In the genomic region with DNA sequence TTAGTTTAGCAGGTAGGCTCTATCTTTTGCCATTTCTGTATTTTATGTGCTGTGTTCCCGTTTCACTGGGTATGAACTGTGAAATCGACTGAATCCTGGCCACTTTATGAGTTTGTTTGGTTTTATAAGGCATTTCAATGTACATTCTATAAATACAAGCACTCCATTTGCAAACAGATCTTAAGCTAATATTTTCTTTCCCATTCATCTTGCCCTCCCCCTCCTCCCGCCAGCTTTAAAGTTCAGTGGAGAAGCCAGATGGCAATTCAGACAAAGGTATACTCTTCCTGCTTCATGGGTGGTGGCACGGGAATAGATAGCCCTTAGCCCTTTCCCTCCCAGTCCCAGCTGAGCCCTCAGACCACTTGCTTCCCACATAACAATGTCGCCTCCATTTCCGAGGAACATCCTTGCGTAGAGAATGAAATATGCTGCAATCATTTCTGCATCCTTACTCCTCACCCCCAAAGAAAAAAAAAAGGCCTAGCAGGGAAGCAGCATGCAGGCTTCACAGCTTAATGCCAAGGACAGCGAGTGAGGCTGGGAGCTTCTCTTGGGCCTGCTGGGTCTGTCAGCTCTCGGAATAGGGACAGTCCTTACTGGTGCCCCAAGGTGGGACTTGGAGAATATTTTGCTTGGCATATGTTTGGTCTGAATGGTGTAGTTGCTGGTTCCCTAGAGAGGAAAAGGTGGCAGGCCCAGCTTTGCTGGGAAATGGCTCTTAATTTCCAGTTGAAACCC, we compare ENCODE assay signal across 1 cellular context.
TF ChIP-seq lines count a peak whose summit lies in the region.

No MANE protein-coding gene starts in this region.

TF ChIP-seq in K562, 482 proteins besides CTCF, POLR2A, EP300 and RAD21 (continued from another document):
- TF ChIP-seq, protein P1, sequence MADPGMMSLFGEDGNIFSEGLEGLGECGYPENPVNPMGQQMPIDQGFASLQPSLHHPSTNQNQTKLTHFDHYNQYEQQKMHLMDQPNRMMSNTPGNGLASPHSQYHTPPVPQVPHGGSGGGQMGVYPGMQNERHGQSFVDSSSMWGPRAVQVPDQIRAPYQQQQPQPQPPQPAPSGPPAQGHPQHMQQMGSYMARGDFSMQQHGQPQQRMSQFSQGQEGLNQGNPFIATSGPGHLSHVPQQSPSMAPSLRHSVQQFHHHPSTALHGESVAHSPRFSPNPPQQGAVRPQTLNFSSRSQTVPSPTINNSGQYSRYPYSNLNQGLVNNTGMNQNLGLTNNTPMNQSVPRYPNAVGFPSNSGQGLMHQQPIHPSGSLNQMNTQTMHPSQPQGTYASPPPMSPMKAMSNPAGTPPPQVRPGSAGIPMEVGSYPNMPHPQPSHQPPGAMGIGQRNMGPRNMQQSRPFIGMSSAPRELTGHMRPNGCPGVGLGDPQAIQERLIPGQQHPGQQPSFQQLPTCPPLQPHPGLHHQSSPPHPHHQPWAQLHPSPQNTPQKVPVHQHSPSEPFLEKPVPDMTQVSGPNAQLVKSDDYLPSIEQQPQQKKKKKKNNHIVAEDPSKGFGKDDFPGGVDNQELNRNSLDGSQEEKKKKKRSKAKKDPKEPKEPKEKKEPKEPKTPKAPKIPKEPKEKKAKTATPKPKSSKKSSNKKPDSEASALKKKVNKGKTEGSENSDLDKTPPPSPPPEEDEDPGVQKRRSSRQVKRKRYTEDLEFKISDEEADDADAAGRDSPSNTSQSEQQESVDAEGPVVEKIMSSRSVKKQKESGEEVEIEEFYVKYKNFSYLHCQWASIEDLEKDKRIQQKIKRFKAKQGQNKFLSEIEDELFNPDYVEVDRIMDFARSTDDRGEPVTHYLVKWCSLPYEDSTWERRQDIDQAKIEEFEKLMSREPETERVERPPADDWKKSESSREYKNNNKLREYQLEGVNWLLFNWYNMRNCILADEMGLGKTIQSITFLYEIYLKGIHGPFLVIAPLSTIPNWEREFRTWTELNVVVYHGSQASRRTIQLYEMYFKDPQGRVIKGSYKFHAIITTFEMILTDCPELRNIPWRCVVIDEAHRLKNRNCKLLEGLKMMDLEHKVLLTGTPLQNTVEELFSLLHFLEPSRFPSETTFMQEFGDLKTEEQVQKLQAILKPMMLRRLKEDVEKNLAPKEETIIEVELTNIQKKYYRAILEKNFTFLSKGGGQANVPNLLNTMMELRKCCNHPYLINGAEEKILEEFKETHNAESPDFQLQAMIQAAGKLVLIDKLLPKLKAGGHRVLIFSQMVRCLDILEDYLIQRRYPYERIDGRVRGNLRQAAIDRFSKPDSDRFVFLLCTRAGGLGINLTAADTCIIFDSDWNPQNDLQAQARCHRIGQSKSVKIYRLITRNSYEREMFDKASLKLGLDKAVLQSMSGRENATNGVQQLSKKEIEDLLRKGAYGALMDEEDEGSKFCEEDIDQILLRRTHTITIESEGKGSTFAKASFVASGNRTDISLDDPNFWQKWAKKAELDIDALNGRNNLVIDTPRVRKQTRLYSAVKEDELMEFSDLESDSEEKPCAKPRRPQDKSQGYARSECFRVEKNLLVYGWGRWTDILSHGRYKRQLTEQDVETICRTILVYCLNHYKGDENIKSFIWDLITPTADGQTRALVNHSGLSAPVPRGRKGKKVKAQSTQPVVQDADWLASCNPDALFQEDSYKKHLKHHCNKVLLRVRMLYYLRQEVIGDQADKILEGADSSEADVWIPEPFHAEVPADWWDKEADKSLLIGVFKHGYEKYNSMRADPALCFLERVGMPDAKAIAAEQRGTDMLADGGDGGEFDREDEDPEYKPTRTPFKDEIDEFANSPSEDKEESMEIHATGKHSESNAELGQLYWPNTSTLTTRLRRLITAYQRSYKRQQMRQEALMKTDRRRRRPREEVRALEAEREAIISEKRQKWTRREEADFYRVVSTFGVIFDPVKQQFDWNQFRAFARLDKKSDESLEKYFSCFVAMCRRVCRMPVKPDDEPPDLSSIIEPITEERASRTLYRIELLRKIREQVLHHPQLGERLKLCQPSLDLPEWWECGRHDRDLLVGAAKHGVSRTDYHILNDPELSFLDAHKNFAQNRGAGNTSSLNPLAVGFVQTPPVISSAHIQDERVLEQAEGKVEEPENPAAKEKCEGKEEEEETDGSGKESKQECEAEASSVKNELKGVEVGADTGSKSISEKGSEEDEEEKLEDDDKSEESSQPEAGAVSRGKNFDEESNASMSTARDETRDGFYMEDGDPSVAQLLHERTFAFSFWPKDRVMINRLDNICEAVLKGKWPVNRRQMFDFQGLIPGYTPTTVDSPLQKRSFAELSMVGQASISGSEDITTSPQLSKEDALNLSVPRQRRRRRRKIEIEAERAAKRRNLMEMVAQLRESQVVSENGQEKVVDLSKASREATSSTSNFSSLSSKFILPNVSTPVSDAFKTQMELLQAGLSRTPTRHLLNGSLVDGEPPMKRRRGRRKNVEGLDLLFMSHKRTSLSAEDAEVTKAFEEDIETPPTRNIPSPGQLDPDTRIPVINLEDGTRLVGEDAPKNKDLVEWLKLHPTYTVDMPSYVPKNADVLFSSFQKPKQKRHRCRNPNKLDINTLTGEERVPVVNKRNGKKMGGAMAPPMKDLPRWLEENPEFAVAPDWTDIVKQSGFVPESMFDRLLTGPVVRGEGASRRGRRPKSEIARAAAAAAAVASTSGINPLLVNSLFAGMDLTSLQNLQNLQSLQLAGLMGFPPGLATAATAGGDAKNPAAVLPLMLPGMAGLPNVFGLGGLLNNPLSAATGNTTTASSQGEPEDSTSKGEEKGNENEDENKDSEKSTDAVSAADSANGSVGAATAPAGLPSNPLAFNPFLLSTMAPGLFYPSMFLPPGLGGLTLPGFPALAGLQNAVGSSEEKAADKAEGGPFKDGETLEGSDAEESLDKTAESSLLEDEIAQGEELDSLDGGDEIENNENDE (IDR thresholded peaks at IDR 0.05; ENCODE audit: low read depth, low read length): no peak
- TF ChIP-seq, protein P2, sequence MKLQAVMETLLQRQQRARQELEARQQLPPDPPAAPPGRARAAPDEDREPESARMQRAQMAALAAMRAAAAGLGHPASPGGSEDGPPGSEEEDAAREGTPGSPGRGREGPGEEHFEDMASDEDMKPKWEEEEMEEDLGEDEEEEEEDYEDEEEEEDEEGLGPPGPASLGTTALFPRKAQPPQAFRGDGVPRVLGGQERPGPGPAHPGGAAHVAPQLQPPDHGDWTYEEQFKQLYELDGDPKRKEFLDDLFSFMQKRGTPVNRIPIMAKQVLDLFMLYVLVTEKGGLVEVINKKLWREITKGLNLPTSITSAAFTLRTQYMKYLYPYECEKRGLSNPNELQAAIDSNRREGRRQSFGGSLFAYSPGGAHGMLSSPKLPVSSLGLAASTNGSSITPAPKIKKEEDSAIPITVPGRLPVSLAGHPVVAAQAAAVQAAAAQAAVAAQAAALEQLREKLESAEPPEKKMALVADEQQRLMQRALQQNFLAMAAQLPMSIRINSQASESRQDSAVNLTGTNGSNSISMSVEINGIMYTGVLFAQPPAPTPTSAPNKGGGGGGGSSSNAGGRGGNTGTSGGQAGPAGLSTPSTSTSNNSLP (IDR thresholded peaks at IDR 0.05; ENCODE audit: borderline replicate concordance, low read depth, low read length): no peak
- TF ChIP-seq PRPF4 (IDR thresholded peaks at IDR 0.05; ENCODE audit: insufficient read depth, low read depth, low read length, poor library complexity, severe bottlenecking): no peak
- TF ChIP-seq, protein P3, sequence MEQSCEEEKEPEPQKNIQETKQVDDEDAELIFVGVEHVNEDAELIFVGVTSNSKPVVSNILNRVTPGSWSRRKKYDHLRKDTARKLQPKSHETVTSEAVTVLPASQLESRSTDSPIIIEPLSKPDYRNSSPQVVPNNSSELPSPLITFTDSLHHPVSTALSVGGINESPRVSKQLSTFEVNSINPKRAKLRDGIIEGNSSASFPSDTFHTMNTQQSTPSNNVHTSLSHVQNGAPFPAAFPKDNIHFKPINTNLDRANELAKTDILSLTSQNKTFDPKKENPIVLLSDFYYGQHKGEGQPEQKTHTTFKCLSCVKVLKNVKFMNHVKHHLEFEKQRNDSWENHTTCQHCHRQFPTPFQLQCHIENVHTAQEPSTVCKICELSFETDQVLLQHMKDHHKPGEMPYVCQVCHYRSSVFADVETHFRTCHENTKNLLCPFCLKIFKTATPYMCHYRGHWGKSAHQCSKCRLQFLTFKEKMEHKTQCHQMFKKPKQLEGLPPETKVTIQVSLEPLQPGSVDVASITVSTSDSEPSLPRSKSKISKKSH (CRISPR knock-in tag; IDR thresholded peaks at IDR 0.05): no peak
- no peak for TF ChIP-seq ZNF75A (CRISPR knock-in tag; IDR thresholded peaks at IDR 0.05)
- no peak for TF ChIP-seq EP400 (IDR thresholded peaks at IDR 0.05)
- no peak for TF ChIP-seq TGIF2 (CRISPR knock-in tag; IDR thresholded peaks at IDR 0.05)
- no peak for TF ChIP-seq CREB3L1 (IDR thresholded peaks at IDR 0.05; ENCODE audit: borderline replicate concordance, low read depth)
- no peak for TF ChIP-seq TCF15 (CRISPR knock-in tag; IDR thresholded peaks at IDR 0.05)
TF ChIP-seq in K562: peak in this region for 0.
